Comparison of ENCODE assay signal across 8 cellular contexts in genomic region chr7:155380221-155380861, GRCh38.
DNase-seq lines count a peak whose midpoint lies in the region; ATAC-seq lines count a peak whose summit lies in the region.

No MANE protein-coding gene starts in this region.

- DNase-seq in AG08396 (ENCODE audit: low spot score) (peak; percentile 89), NCI-H2171 treated with DMSO at 0.1 percent for 48 hours (lab: John Stamatoyannopoulos, UW) (peak; percentile 63), left lobe of liver (ENCODE audit: low spot score) (peak; percentile 76)
- DNase-seq in central memory CD8-positive, alpha-beta T cell (ENCODE audit: low spot score in 2 of 2) = peak; percentile 35 to 46
- peak; percentile 68 to 70 for DNase-seq in stimulated activated CD4-positive, alpha-beta T cell treated with anti-CD3 and anti-CD28 coated beads, Interleukin-4, amount 100 ng/mL, for 48 hours (ENCODE audit: low read depth in 2 of 2)

- H3K4me1 Mint-ChIP-seq in central memory CD8-positive, alpha-beta T cell = peaks cover 30% of the 10 kb centered on the region

- H3K9me3 Mint-ChIP-seq in central memory CD8-positive, alpha-beta T cell = no peaks in the 10 kb centered on the region

- H3K36me3 Mint-ChIP-seq in central memory CD8-positive, alpha-beta T cell (ENCODE audit: insufficient read depth) = no peaks in the 10 kb centered on the region

- H3K27me3 Mint-ChIP-seq in central memory CD8-positive, alpha-beta T cell = peaks cover 100% of the 10 kb centered on the region

- no peak overlapping the region for H3K4me3 Mint-ChIP-seq in central memory CD8-positive, alpha-beta T cell

- H3K27ac Mint-ChIP-seq in central memory CD8-positive, alpha-beta T cell (ENCODE audit: low read depth) = no peak overlapping the region

- ATAC-seq in GM18858 (IDR thresholded peaks at IDR 0.05; ENCODE audit: unreplicated experiment) (peak; percentile 77), HG03097 (IDR thresholded peaks at IDR 0.05; ENCODE audit: low FRiP score, unreplicated experiment) (peak; percentile 63), left lobe of liver (peak; percentile 91)
- ATAC-seq in activated CD4-positive, CD25-positive, alpha-beta regulatory T cell treated with anti-CD3 and anti-CD28 coated beads, Interleukin-2, amount 50 U/mL, for 24 hours = peak; percentile 74 to 93
- ATAC-seq in central memory CD8-positive, alpha-beta T cell (replicated peaks; ENCODE audit: extremely low read depth, poor library complexity, severe bottlenecking) = peak; percentile 76

Comparison
In these comparisons a context has a peak if more than half of its experiments do, and no peak if none do; other contexts are left out.
1. Peak in every context shown above with its lines: DNase-seq and ATAC-seq.